Comparison of ENCODE assay signal across 1 cellular context in the genomic region with DNA sequence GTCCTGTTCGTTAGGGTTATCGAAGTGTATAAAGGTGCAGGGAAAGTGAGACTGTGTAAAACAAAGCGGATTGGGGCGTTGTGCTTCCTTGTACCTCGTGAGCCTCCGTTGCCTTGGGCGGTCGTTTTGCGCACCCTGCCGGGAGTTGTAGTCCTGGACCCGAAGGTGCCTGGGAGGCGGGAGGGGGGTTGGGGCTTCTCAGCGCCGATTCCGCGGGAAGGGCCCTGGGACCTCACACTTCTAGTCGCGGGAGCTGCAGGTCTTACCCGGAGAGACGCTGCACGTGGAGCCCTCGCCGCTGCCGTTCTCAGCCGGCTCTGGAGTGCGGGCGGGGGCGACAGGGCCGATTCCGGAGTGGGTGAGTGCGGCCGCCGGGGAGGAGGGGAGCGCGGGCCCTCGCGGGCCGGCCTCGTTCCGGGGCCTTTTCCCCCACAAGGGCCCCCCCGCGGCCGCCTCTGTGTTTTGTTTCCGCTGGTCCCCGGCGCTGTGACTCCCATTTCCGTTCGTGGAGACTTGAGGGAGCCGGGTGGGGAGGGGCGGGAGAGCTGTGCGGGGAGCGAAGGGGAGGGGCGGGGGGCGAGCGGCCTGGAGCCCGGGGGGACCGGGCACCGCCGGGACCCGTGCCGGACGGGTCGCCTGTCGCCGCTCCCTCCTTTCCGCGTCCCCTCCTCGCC.
TF ChIP-seq lines count a peak whose summit lies in the region.

No MANE protein-coding gene starts in this region.

TF ChIP-seq in GM12878, 131 proteins besides CTCF, POLR2A, EP300 and RAD21 (continued from another document and continues in another):
- TF ChIP-seq, protein P1, sequence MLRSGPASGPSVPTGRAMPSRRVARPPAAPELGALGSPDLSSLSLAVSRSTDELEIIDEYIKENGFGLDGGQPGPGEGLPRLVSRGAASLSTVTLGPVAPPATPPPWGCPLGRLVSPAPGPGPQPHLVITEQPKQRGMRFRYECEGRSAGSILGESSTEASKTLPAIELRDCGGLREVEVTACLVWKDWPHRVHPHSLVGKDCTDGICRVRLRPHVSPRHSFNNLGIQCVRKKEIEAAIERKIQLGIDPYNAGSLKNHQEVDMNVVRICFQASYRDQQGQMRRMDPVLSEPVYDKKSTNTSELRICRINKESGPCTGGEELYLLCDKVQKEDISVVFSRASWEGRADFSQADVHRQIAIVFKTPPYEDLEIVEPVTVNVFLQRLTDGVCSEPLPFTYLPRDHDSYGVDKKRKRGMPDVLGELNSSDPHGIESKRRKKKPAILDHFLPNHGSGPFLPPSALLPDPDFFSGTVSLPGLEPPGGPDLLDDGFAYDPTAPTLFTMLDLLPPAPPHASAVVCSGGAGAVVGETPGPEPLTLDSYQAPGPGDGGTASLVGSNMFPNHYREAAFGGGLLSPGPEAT (IDR thresholded peaks at IDR 0.05; ENCODE audit: low read depth): peak; percentile 35; the same call in 1 of the 2 replicates
- TF ChIP-seq RAD51 (IDR thresholded peaks at IDR 0.05) (no peak; the same call in 1 of the 2 replicates), TCF7 (IDR thresholded peaks at IDR 0.05; ENCODE audit: borderline replicate concordance) (no peak), SIX5 (IDR thresholded peaks at IDR 0.05; ENCODE audit: low read depth, low read length, severe bottlenecking) (peak; percentile 77), IKZF1 (conservative IDR thresholded peaks at IDR 0.05) (peak; percentile 98), CREM (IDR thresholded peaks at IDR 0.05; ENCODE audit: low read depth) (peak; percentile 5; the same call in 1 of the 2 replicates), MYC (IDR thresholded peaks at IDR 0.05; ENCODE audit: insufficient read depth, insufficient read length, insufficient replicate concordance, low read length, severe bottlenecking) (no peak), GABPA (IDR thresholded peaks at IDR 0.05; ENCODE audit: low read depth) (peak; percentile 36), ZNF622 (IDR thresholded peaks at IDR 0.05) (no peak), CBX5 (IDR thresholded peaks at IDR 0.05; ENCODE audit: low read depth) (0 out of 2 replicates have a peak, but pooled peaks have one; percentile 1), HDGF (IDR thresholded peaks at IDR 0.05) (peak; percentile 62; the same call in 1 of the 2 replicates), YBX1 (IDR thresholded peaks at IDR 0.05) (no peak), TBL1XR1 (IDR thresholded peaks at IDR 0.05; ENCODE audit: low read depth, low read length) (no peak), ZNF274 (IDR thresholded peaks at IDR 0.05; ENCODE audit: insufficient read depth, insufficient read length) (no peak), ASH2L (IDR thresholded peaks at IDR 0.05; ENCODE audit: borderline replicate concordance, low read depth) (peak; percentile 71; the same call in 1 of the 2 replicates), EED (IDR thresholded peaks at IDR 0.05; ENCODE audit: low read depth) (0 out of 2 replicates have a peak, but pooled peaks have one; percentile 15), HCFC1 (IDR thresholded peaks at IDR 0.05; ENCODE audit: low read length) (peak; percentile 78), TCF3 (IDR thresholded peaks at IDR 0.05; ENCODE audit: borderline replicate concordance, insufficient read depth, low read depth, low read length) (no peak; the same call in 1 of the 2 replicates), LARP7 (IDR thresholded peaks at IDR 0.05) (peak; percentile 59), SREBF2 (IDR thresholded peaks at IDR 0.05; ENCODE audit: low read length) (no peak; the same call in 1 of the 2 replicates), MTA2 (IDR thresholded peaks at IDR 0.05; ENCODE audit: low read depth) (peak; percentile 80), RCOR1 (conservative IDR thresholded peaks at IDR 0.05; ENCODE audit: low read depth, low read length) (0 out of 2 replicates have a peak, but pooled peaks have one; percentile 19), NR2C1 (IDR thresholded peaks at IDR 0.05) (peak; percentile 86), CBFB (IDR thresholded peaks at IDR 0.05; ENCODE audit: low read depth) (0 out of 2 replicates have a peak, but pooled peaks have one; percentile 20), ATF7 (IDR thresholded peaks at IDR 0.05; ENCODE audit: low read depth) (peak; percentile 19; the same call in 1 of the 2 replicates), POLR2AphosphoS5 (IDR thresholded peaks at IDR 0.05; ENCODE audit: low read length) (peak; percentile 23), ZNF207 (IDR thresholded peaks at IDR 0.05; ENCODE audit: borderline replicate concordance) (peak; percentile 97), YY1 (IDR thresholded peaks at IDR 0.05; ENCODE audit: low read depth, low read length) (peak; percentile 5; the same call in 1 of the 2 replicates), IKZF2 (IDR thresholded peaks at IDR 0.05) (0 out of 4 replicates have a peak, but pooled peaks of 1 of the 2 experiments have one; percentile 20), JUND (IDR thresholded peaks at IDR 0.05; ENCODE audit: low read depth, low read length) (peak; percentile 18; the same call in 1 of the 2 replicates), NR2C2 (IDR thresholded peaks at IDR 0.05; ENCODE audit: borderline replicate concordance, control insufficient read depth, insufficient read length, low read depth) (peak; percentile 69), CEBPB (IDR thresholded peaks at IDR 0.05; ENCODE audit: borderline replicate concordance in 1 of 2, low read depth in 2 of 2, low read length in 2 of 2) (no peak), EGR1 (IDR thresholded peaks at IDR 0.05; ENCODE audit: borderline replicate concordance in 1 of 2, low read depth in 2 of 2, low read length in 2 of 2) (peak in 1 of 2 experiments; percentile 40; a peak in 2 of 3 replicates)
- TF ChIP-seq, protein P2, sequence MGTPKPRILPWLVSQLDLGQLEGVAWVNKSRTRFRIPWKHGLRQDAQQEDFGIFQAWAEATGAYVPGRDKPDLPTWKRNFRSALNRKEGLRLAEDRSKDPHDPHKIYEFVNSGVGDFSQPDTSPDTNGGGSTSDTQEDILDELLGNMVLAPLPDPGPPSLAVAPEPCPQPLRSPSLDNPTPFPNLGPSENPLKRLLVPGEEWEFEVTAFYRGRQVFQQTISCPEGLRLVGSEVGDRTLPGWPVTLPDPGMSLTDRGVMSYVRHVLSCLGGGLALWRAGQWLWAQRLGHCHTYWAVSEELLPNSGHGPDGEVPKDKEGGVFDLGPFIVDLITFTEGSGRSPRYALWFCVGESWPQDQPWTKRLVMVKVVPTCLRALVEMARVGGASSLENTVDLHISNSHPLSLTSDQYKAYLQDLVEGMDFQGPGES (IDR thresholded peaks at IDR 0.05): 0 out of 2 replicates have a peak, but pooled peaks have one; percentile 46
- TF ChIP-seq, protein P3, sequence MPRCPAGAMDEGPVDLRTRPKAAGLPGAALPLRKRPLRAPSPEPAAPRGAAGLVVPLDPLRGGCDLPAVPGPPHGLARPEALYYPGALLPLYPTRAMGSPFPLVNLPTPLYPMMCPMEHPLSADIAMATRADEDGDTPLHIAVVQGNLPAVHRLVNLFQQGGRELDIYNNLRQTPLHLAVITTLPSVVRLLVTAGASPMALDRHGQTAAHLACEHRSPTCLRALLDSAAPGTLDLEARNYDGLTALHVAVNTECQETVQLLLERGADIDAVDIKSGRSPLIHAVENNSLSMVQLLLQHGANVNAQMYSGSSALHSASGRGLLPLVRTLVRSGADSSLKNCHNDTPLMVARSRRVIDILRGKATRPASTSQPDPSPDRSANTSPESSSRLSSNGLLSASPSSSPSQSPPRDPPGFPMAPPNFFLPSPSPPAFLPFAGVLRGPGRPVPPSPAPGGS (IDR thresholded peaks at IDR 0.05; ENCODE audit: borderline replicate concordance, insufficient read depth, low read depth, low read length, poor library complexity, severe bottlenecking): no peak
- TF ChIP-seq, protein P4, sequence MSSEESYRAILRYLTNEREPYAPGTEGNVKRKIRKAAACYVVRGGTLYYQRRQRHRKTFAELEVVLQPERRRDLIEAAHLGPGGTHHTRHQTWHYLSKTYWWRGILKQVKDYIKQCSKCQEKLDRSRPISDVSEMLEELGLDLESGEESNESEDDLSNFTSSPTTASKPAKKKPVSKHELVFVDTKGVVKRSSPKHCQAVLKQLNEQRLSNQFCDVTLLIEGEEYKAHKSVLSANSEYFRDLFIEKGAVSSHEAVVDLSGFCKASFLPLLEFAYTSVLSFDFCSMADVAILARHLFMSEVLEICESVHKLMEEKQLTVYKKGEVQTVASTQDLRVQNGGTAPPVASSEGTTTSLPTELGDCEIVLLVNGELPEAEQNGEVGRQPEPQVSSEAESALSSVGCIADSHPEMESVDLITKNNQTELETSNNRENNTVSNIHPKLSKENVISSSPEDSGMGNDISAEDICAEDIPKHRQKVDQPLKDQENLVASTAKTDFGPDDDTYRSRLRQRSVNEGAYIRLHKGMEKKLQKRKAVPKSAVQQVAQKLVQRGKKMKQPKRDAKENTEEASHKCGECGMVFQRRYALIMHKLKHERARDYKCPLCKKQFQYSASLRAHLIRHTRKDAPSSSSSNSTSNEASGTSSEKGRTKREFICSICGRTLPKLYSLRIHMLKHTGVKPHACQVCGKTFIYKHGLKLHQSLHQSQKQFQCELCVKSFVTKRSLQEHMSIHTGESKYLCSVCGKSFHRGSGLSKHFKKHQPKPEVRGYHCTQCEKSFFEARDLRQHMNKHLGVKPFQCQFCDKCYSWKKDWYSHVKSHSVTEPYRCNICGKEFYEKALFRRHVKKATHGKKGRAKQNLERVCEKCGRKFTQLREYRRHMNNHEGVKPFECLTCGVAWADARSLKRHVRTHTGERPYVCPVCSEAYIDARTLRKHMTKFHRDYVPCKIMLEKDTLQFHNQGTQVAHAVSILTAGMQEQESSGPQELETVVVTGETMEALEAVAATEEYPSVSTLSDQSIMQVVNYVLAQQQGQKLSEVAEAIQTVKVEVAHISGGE (CRISPR knock-in tag; IDR thresholded peaks at IDR 0.05): peak; percentile 56
- TF ChIP-seq, protein P5, sequence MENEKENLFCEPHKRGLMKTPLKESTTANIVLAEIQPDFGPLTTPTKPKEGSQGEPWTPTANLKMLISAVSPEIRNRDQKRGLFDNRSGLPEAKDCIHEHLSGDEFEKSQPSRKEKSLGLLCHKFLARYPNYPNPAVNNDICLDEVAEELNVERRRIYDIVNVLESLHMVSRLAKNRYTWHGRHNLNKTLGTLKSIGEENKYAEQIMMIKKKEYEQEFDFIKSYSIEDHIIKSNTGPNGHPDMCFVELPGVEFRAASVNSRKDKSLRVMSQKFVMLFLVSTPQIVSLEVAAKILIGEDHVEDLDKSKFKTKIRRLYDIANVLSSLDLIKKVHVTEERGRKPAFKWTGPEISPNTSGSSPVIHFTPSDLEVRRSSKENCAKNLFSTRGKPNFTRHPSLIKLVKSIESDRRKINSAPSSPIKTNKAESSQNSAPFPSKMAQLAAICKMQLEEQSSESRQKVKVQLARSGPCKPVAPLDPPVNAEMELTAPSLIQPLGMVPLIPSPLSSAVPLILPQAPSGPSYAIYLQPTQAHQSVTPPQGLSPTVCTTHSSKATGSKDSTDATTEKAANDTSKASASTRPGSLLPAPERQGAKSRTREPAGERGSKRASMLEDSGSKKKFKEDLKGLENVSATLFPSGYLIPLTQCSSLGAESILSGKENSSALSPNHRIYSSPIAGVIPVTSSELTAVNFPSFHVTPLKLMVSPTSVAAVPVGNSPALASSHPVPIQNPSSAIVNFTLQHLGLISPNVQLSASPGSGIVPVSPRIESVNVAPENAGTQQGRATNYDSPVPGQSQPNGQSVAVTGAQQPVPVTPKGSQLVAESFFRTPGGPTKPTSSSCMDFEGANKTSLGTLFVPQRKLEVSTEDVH (IDR thresholded peaks at IDR 0.05; ENCODE audit: low read depth, partially characterized antibody): peak; percentile 69
- TF ChIP-seq, protein P6, sequence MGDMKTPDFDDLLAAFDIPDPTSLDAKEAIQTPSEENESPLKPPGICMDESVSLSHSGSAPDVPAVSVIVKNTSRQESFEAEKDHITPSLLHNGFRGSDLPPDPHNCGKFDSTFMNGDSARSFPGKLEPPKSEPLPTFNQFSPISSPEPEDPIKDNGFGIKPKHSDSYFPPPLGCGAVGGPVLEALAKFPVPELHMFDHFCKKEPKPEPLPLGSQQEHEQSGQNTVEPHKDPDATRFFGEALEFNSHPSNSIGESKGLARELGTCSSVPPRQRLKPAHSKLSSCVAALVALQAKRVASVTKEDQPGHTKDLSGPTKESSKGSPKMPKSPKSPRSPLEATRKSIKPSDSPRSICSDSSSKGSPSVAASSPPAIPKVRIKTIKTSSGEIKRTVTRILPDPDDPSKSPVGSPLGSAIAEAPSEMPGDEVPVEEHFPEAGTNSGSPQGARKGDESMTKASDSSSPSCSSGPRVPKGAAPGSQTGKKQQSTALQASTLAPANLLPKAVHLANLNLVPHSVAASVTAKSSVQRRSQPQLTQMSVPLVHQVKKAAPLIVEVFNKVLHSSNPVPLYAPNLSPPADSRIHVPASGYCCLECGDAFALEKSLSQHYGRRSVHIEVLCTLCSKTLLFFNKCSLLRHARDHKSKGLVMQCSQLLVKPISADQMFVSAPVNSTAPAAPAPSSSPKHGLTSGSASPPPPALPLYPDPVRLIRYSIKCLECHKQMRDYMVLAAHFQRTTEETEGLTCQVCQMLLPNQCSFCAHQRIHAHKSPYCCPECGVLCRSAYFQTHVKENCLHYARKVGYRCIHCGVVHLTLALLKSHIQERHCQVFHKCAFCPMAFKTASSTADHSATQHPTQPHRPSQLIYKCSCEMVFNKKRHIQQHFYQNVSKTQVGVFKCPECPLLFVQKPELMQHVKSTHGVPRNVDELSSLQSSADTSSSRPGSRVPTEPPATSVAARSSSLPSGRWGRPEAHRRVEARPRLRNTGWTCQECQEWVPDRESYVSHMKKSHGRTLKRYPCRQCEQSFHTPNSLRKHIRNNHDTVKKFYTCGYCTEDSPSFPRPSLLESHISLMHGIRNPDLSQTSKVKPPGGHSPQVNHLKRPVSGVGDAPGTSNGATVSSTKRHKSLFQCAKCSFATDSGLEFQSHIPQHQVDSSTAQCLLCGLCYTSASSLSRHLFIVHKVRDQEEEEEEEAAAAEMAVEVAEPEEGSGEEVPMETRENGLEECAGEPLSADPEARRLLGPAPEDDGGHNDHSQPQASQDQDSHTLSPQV (IDR thresholded peaks at IDR 0.05): no peak
- TF ChIP-seq, protein P7, sequence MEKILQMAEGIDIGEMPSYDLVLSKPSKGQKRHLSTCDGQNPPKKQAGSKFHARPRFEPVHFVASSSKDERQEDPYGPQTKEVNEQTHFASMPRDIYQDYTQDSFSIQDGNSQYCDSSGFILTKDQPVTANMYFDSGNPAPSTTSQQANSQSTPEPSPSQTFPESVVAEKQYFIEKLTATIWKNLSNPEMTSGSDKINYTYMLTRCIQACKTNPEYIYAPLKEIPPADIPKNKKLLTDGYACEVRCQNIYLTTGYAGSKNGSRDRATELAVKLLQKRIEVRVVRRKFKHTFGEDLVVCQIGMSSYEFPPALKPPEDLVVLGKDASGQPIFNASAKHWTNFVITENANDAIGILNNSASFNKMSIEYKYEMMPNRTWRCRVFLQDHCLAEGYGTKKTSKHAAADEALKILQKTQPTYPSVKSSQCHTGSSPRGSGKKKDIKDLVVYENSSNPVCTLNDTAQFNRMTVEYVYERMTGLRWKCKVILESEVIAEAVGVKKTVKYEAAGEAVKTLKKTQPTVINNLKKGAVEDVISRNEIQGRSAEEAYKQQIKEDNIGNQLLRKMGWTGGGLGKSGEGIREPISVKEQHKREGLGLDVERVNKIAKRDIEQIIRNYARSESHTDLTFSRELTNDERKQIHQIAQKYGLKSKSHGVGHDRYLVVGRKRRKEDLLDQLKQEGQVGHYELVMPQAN (conservative IDR thresholded peaks at IDR 0.05): peak; percentile 51; the same call in 1 of the 2 replicates
